In genomic region chr13:41548870-41549269, GRCh38 we compare ENCODE assay signal across 23 cellular contexts.
DNase-seq lines count a peak whose midpoint lies in the region; ATAC-seq and TF ChIP-seq lines count a peak whose summit lies in the region.
"Had no signal": no experiment of that assay in that cellular context is flagged by ENCODE, and none has a peak within 500 bp of the region (broad histone marks: within the 10 kb centered on the region; RNA-seq: fewer than 3 reads in every experiment).

No MANE protein-coding gene starts in this region.

- no peak for TF ChIP-seq POLR2A in lower leg skin (IDR thresholded peaks at IDR 0.05)

- H4K20me1 ChIP-seq in neural cell (ENCODE audit: insufficient read depth), result no peaks in the 10 kb centered on the region
- H4K20me1 ChIP-seq: BLaER1 had no signal

- no peak overlapping the region for H3K4me3 Mint-ChIP-seq in endodermal cell
- H3K4me3 Mint-ChIP-seq: CD4-positive, alpha-beta T cell; H9 had no signal

- H3K27ac ChIP-seq in angular gyrus (ENCODE audit: low read depth, low read length) (peak overlapping the region; percentile 100), endodermal cell (ENCODE audit: low read depth, low read length) (peak overlapping the region; percentile 98), neural cell (ENCODE audit: low read length) (no peak overlapping the region)
- H3K27ac ChIP-seq: BLaER1, SJSA1 had no signal

- H3K27ac Mint-ChIP-seq in endodermal cell, result no peak overlapping the region
- H3K27ac Mint-ChIP-seq: CD4-positive, alpha-beta T cell; H9 had no signal

- H3K4me3 ChIP-seq in endodermal cell (ENCODE audit: low read length) (no peak overlapping the region), neural cell (ENCODE audit: low read length) (peak overlapping the region; percentile 27), lower leg skin (ENCODE audit: low read depth, poor library complexity, severe bottlenecking) (no peak overlapping the region), MG63 (no peak overlapping the region)
- H3K4me3 ChIP-seq: BLaER1, SJSA1 had no signal

- H3K9me3 ChIP-seq in endodermal cell (ENCODE audit: control insufficient read depth, low read length) (no peaks in the 10 kb centered on the region), neural cell (ENCODE audit: low read length) (no peaks in the 10 kb centered on the region), MG63 (no peaks in the 10 kb centered on the region)
- H3K9me3 ChIP-seq: SJSA1 had no signal

- H3K9me3 Mint-ChIP-seq in endodermal cell, result peaks cover 3% of the 10 kb centered on the region
- H3K9me3 Mint-ChIP-seq: CD4-positive, alpha-beta T cell had no signal

- TF ChIP-seq EP300 in neural cell (conservative IDR thresholded peaks at IDR 0.05; ENCODE audit: poor library complexity, severe bottlenecking), result no peak

- peaks cover 4% of the 10 kb centered on the region for H3K4me1 Mint-ChIP-seq in endodermal cell

- DNase-seq in endodermal cell (no peak), superior temporal gyrus (ENCODE audit: extremely low spot score) (peak; percentile 71), MV-4-11 (lab: John Stamatoyannopoulos, UW) (no peak), lower leg skin (ENCODE audit: low spot score in 2 of 2) (no peak), MG63 (no peak)
- DNase-seq: ACHN; CD4-positive, alpha-beta T cell; COR-L47; DMS79; H9; KBM-7; NCI-H1105; NCI-H146; NCI-H2029 treated with DMSO at 0.1 percent for 48 hours; NCI-H2171 treated with DMSO at 0.1 percent for 48 hours; NCI-H446; NCI-H526 treated with DMSO at 0.1 percent for 48 hours had no signal

- no peak for TF ChIP-seq CTCF in endodermal cell (conservative IDR thresholded peaks at IDR 0.05)
- TF ChIP-seq CTCF in neural cell (IDR thresholded peaks at IDR 0.05; ENCODE audit: poor library complexity, severe bottlenecking), result no peak
- TF ChIP-seq CTCF in lower leg skin (IDR thresholded peaks at IDR 0.05), result no peak

- H3K27me3 ChIP-seq in endodermal cell (ENCODE audit: control insufficient read depth, insufficient read depth, low read length, poor library complexity, severe bottlenecking) (no peaks in the 10 kb centered on the region), neural cell (ENCODE audit: insufficient read depth, low read depth, low read length) (no peaks in the 10 kb centered on the region), MG63 (no peaks in the 10 kb centered on the region)
- H3K27me3 ChIP-seq: BLaER1, SJSA1 had no signal

- 62 to 95% methylated on average over 5 to 7 of the region's 7 CpGs for WGBS in endodermal cell (ENCODE audit: insufficient coverage in 1 of 2, insufficient read length in 1 of 2), 2 experiments
- 79 to 80% methylated on average over 7 of the region's 7 CpGs for WGBS in lower leg skin, 2 donors

- no peaks in the 10 kb centered on the region for H3K79me2 ChIP-seq in neural cell (replicated peaks; ENCODE audit: insufficient read depth, low read length)

- H3K9ac ChIP-seq in endodermal cell (ENCODE audit: extremely low read depth, low read length, poor library complexity, severe bottlenecking) (no peak overlapping the region), neural cell (ENCODE audit: low read length) (no peak overlapping the region)
- H3K9ac ChIP-seq: BLaER1 had no signal

- no peaks in the 10 kb centered on the region for H3K9me2 ChIP-seq in neural cell (ENCODE audit: insufficient read depth, low read length)

- no peak overlapping the region for H2AFZ ChIP-seq in neural cell (ENCODE audit: low read depth, low read length)

- TF ChIP-seq RAD21 in neural cell (conservative IDR thresholded peaks at IDR 0.05), result no peak

- H3F3A ChIP-seq in neural cell (ENCODE audit: insufficient read depth, low read length, poor library complexity, severe bottlenecking), result no peaks in the 10 kb centered on the region

- intact Hi-C loops in lower leg skin (cut with DNase I; ENCODE audit: low total_unique reads), result no loop called here

- no peaks in the 10 kb centered on the region for H3K36me3 ChIP-seq in endodermal cell (ENCODE audit: control insufficient read depth, insufficient read depth, low read length)
- H3K36me3 ChIP-seq in neural cell (ENCODE audit: insufficient read depth, low read length), result no peaks in the 10 kb centered on the region
- H3K36me3 ChIP-seq in MG63, result no peaks in the 10 kb centered on the region
- H3K36me3 ChIP-seq: BLaER1, SJSA1 had no signal

- no peaks in the 10 kb centered on the region for H3K36me3 Mint-ChIP-seq in endodermal cell (ENCODE audit: low read depth)

- no peak overlapping the region for H3K4me2 ChIP-seq in neural cell (ENCODE audit: low read length)
- H3K4me2 ChIP-seq: BLaER1 had no signal

- ATAC-seq in HG02885 (IDR thresholded peaks at IDR 0.05; ENCODE audit: poor library complexity, unreplicated experiment), result no peak
- ATAC-seq: Right ventricle myocardium inferior had no signal

- no peaks in the 10 kb centered on the region for H3K4me1 ChIP-seq in endodermal cell (ENCODE audit: control insufficient read depth, insufficient read depth, low read length)
- H3K4me1 ChIP-seq: BLaER1 had no signal

- H3K27me3 Mint-ChIP-seq in endodermal cell (ENCODE audit: insufficient read depth), result peaks cover 1% of the 10 kb centered on the region
- H3K27me3 Mint-ChIP-seq: CD4-positive, alpha-beta T cell had no signal

TF ChIP-seq in neural cell, 6 proteins besides CTCF, POLR2A, EP300 and RAD21:
- TF ChIP-seq REST (IDR thresholded peaks at IDR 0.05; ENCODE audit: borderline replicate concordance) (no peak), TAF1 (IDR thresholded peaks at IDR 0.05; ENCODE audit: low read depth) (no peak), POLR2AphosphoS5 (IDR thresholded peaks at IDR 0.05) (peak; percentile 50), SMC3 (conservative IDR thresholded peaks at IDR 0.05; ENCODE audit: poor library complexity) (no peak), EZH2 (IDR thresholded peaks at IDR 0.05; ENCODE audit: borderline replicate concordance, insufficient read depth, low read length, poor library complexity, severe bottlenecking) (no peak), MXI1 (conservative IDR thresholded peaks at IDR 0.05; ENCODE audit: poor library complexity, severe bottlenecking) (no peak)
